8 cellular contexts compared by ENCODE assay signal in genomic region chr1:58249729-58250586, GRCh38.
DNase-seq lines count a peak whose midpoint lies in the region; ATAC-seq and TF ChIP-seq lines count a peak whose summit lies in the region.

No MANE protein-coding gene starts in this region.

- H3K27ac ChIP-seq in Peyer's patch (no peak overlapping the region), aorta (ENCODE audit: low read depth in 1 of 2, low read length in 2 of 2) (no peak overlapping the region)

- peak; percentile 65 for ATAC-seq in GM21390 (IDR thresholded peaks at IDR 0.05; ENCODE audit: unreplicated experiment)
- peak; percentile 54 for ATAC-seq in aorta (ENCODE audit: low FRiP score)

- DNase-seq in AG20443 (ENCODE audit: low spot score) (peak; percentile 61), Peyer's patch (no peak), epithelial cell of proximal tubule (ENCODE audit: low read depth) (no peak), midbrain (lab: John Stamatoyannopoulos, UW) (peak; percentile 10), aorta (peak in 1 of 2 donors; percentile 72), HCEC 1CT (no peak), NOMO-1 treated with dmso at 0.1 percent for 144 hours (lab: John Stamatoyannopoulos, UW; ENCODE audit: unreplicated experiment) (no peak)

- H3K9me3 ChIP-seq in Peyer's patch (no peaks in the 10 kb centered on the region), aorta (ENCODE audit: control insufficient read depth, low read length) (peaks cover 2% of the 10 kb centered on the region)

- no peaks in the 10 kb centered on the region for H3K36me3 ChIP-seq in Peyer's patch
- no peaks in the 10 kb centered on the region for H3K36me3 ChIP-seq in aorta (ENCODE audit: control insufficient read depth in 1 of 2, insufficient read depth in 2 of 2, low read length in 1 of 2)

- TF ChIP-seq CTCF in Peyer's patch (IDR thresholded peaks at IDR 0.05) (no peak), epithelial cell of proximal tubule (conservative IDR thresholded peaks at IDR 0.05; ENCODE audit: low read depth, low read length) (no peak)

- H3K4me1 ChIP-seq in Peyer's patch = peaks cover 0 to 12% (median 2%) of the 10 kb centered on the region in 4 donors
- H3K4me1 ChIP-seq in aorta (ENCODE audit: control insufficient read depth in 1 of 2, insufficient read depth in 2 of 2, low read length in 2 of 2) = no peaks in the 10 kb centered on the region

- H3K4me3 ChIP-seq in Peyer's patch (peak overlapping the region in 3 of 4 donors; percentile 19 to 44 (median 22)), epithelial cell of proximal tubule (ENCODE audit: low read depth, low read length) (peak overlapping the region; percentile 15), aorta (ENCODE audit: low read length in 2 of 2) (peak overlapping the region in 1 of 2 donors; percentile 1)

- no peak for TF ChIP-seq POLR2A in Peyer's patch (IDR thresholded peaks at IDR 0.05)

- 0 to 1% methylated on average over 76 to 82 of the region's 82 CpGs for WGBS in aorta, 2 donors

- intact Hi-C loops in aorta (cut with DNase I) = no loop called here

- H3K27me3 ChIP-seq in Peyer's patch = no peaks in the 10 kb centered on the region
- H3K27me3 ChIP-seq in aorta (ENCODE audit: control insufficient read depth in 1 of 2, insufficient read depth in 2 of 2, low read length in 1 of 2) = peaks cover 0 to 2% of the 10 kb centered on the region in 2 donors

Comparison
In these comparisons a context has a peak if more than half of its experiments do, and no peak if none do; other contexts are left out.
1. DNase-seq: peak in AG20443 (single experiment) and midbrain (single experiment); none in Peyer's patch (0 of 3), epithelial cell of proximal tubule (single experiment), HCEC 1CT (single experiment) and NOMO-1 treated with dmso at 0.1 percent for 144 hours (single experiment).